ENCODE assay signal across 26 cellular contexts in the genomic region with DNA sequence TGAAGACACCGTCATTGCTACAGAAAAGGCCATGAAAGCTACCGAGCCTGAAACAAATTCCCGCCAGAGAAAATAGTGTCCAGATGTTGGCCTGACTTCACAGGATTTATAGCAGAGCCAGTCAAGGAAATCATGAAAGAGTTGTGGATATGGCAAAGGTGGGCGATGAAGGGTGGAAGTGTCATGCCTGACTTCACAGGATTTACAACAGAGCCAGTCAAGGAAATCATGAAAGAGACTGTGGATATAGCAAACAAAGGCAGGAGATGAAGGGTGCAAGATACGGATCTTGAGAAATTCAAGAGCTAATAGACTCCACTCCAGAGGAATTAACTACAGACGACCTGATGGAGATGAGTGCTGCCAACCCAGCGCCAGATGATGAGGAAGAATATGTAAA. TPM values are rescaled to one million over a fixed set of nuclear protein-coding genes. Genes with fewer than 3 reads are reported as not detected.
DNase-seq lines count a peak whose midpoint lies in the region; ATAC-seq, FAIRE-seq and TF ChIP-seq lines count a peak whose summit lies in the region.
"Had no signal": no experiment of that assay in that cellular context is flagged by ENCODE, and none has a peak within 500 bp of the region (broad histone marks: within the 10 kb centered on the region; RNA-seq: fewer than 3 reads in every experiment).

No MANE protein-coding gene starts in this region.

- H3K36me3 ChIP-seq in bronchial epithelial cell (ENCODE audit: control insufficient read depth, insufficient read depth, low read length) = peaks cover 20% of the 10 kb centered on the region
- H3K36me3 ChIP-seq: MG63 had no signal

- peak overlapping the region; percentile 30 for H3K27ac Mint-ChIP-seq in nephron progenitor cell
- no peak overlapping the region for H3K27ac Mint-ChIP-seq in mesothelial cell of epicardium
- H3K27ac Mint-ChIP-seq: CD14-positive monocyte had no signal

- H3K27me3 ChIP-seq in bronchial epithelial cell (ENCODE audit: control insufficient read depth, insufficient read depth, low read length) = no peaks in the 10 kb centered on the region
- H3K27me3 ChIP-seq: BE2C, MG63 had no signal

- H3K4me1 Mint-ChIP-seq in nephron progenitor cell = peaks cover 31% of the 10 kb centered on the region
- peaks cover 3% of the 10 kb centered on the region for H3K4me1 Mint-ChIP-seq in mesothelial cell of epicardium
- H3K4me1 Mint-ChIP-seq: CD14-positive monocyte; CD8-positive, alpha-beta memory T cell had no signal

- ATAC-seq in HG03280 (IDR thresholded peaks at IDR 0.05; ENCODE audit: unreplicated experiment) = no peak
- ATAC-seq in HG02870 (IDR thresholded peaks at IDR 0.05; ENCODE audit: unreplicated experiment) = no peak
- ATAC-seq: A549, Panc1 had no signal

- H3K36me3 Mint-ChIP-seq in nephron progenitor cell (ENCODE audit: low read depth) (peaks cover 47% of the 10 kb centered on the region), mesothelial cell of epicardium (peaks cover 29% of the 10 kb centered on the region)

- no peak overlapping the region for H3K4me3 Mint-ChIP-seq in nephron progenitor cell
- H3K4me3 Mint-ChIP-seq in mesothelial cell of epicardium = no peak overlapping the region
- H3K4me3 Mint-ChIP-seq: CD14-positive monocyte had no signal

- TF ChIP-seq POLR2A in GM12892 (IDR thresholded peaks at IDR 0.05; ENCODE audit: low read depth, low read length) = no peak

- H3K9me3 Mint-ChIP-seq in nephron progenitor cell = no peaks in the 10 kb centered on the region
- H3K9me3 Mint-ChIP-seq in mesothelial cell of epicardium = no peaks in the 10 kb centered on the region
- H3K9me3 Mint-ChIP-seq: CD14-positive monocyte; CD8-positive, alpha-beta memory T cell had no signal

- TF ChIP-seq CTCF in bronchial epithelial cell (IDR thresholded peaks at IDR 0.05; ENCODE audit: insufficient read depth, low read length, severe bottlenecking) = no peak
- no peak for TF ChIP-seq CTCF in nephron progenitor cell (IDR thresholded peaks at IDR 0.05)
- no peak for TF ChIP-seq CTCF in mesothelial cell of epicardium (IDR thresholded peaks at IDR 0.05; ENCODE audit: unreplicated experiment)

- H3K27me3 Mint-ChIP-seq in nephron progenitor cell (ENCODE audit: low read depth, poor library complexity) = peaks cover 2% of the 10 kb centered on the region
- H3K27me3 Mint-ChIP-seq in mesothelial cell of epicardium (ENCODE audit: low read depth) = no peaks in the 10 kb centered on the region

- FAIRE-seq in GM12892 (lab: Jason Lieb, UNC) (peak; percentile 17), bronchial epithelial cell (lab: Jason Lieb, UNC) (peak; percentile 88)
- FAIRE-seq: A549, HTR-8/SVneo had no signal

- DNase-seq in Ammon's horn (ENCODE audit: low spot score) = peak; percentile 38
- no peak for DNase-seq in GM12892 (ENCODE audit: insufficient read length)
- no peak for DNase-seq in bronchial epithelial cell (ENCODE audit: low read depth)
- no peak for DNase-seq in nephron progenitor cell
- no peak for DNase-seq in mesothelial cell of epicardium (ENCODE audit: low spot score in 2 of 2, unreplicated experiment in 2 of 2)
- DNase-seq: BE2C; Calu3; CD8-positive, alpha-beta memory T cell; GF-D8; GM23248; H7; KBM-7; MG63; NCI-H1105 treated with DMSO at 0.1 percent for 48 hours; NCI-H146; NCI-H2029; NCI-H446; NCI-H526 treated with DMSO at 0.1 percent for 48 hours; SHP77 treated with DMSO at 0.1 percent for 48 hours had no signal

- H3K4me3 ChIP-seq in bronchial epithelial cell (ENCODE audit: low read depth, low read length) = no peak overlapping the region
- H3K4me3 ChIP-seq: A549, GM23248, MG63, SK-N-MC had no signal

RNA-seq across cellular contexts. Expression of a gene that starts 17.1 kb away (rescaled TPM):
- 7.0 TPM for polyA plus RNA-seq in GM12892 (2012; ENCODE audit: missing spikeins)
- total RNA-seq in bronchial epithelial cell (10.0 and 14.1 TPM in 2 replicates), mesothelial cell of epicardium (37.9 to 41.7 TPM (median 41.2 TPM) in 3 replicates)

RNA-seq across cellular contexts. Expression of a gene that starts 17.1 kb away (rescaled TPM):
- 11.6 TPM for polyA plus RNA-seq in GM12892 (2012; ENCODE audit: missing spikeins)
- total RNA-seq in bronchial epithelial cell (12.4 and 22.0 TPM in 2 replicates), mesothelial cell of epicardium (57.5 to 60.0 TPM (median 59.7 TPM) in 3 replicates)
